In the genomic region with DNA sequence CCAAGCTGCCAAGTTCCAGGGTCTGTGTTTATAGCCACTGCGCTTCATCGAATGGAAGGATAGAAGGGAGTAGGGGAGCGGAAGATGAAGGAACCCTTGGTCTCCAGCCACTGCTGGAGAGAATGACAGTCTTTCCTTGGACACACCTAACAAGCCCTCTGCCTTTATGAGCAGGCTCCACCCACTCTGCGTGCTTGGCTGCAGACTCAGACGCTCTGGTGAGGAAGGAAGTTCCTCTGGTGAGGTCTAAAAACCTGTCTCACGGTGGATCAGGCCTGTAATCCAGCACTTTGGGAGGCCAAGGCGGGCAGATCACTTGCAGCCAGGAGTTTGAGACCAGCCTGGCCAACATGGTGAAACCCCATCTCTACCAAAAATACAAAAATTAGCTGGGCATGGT, we compare ENCODE assay signal across 11 cellular contexts. TPM values are rescaled to one million over a fixed set of nuclear protein-coding genes. Genes with fewer than 3 reads are reported as not detected.
DNase-seq lines count a peak whose midpoint lies in the region; ATAC-seq and TF ChIP-seq lines count a peak whose summit lies in the region.
"Had no signal": no experiment of that assay in that cellular context is flagged by ENCODE, and none has a peak within 500 bp of the region (broad histone marks: within the 10 kb centered on the region; RNA-seq: fewer than 3 reads in every experiment).

No MANE protein-coding gene starts in this region.

- intact Hi-C loops in body of pancreas (cut with DNase I), result no loop called here
- intact Hi-C loops in left lung (cut with DNase I), result no loop called here

- H3K4me1 ChIP-seq in body of pancreas, result peaks cover 15% of the 10 kb centered on the region
- no peaks in the 10 kb centered on the region for H3K4me1 ChIP-seq in left lung

- 70 to 76% methylated on average over 7 of the region's 7 CpGs for WGBS in body of pancreas, 2 donors

- H3K4me3 ChIP-seq in body of pancreas (no peak overlapping the region), left lung (no peak overlapping the region)

- TF ChIP-seq CTCF in body of pancreas (IDR thresholded peaks at IDR 0.05), result no peak
- no peak for TF ChIP-seq CTCF in left lung (IDR thresholded peaks at IDR 0.05)
- no peak for TF ChIP-seq CTCF in GM10266 (IDR thresholded peaks at IDR 0.05; ENCODE audit: control insufficient read depth, insufficient read depth, low read depth, missing control alignments)

- no peaks in the 10 kb centered on the region for H3K36me3 ChIP-seq in body of pancreas (replicated peaks in 1 of 2; ENCODE audit: insufficient read depth in 1 of 2, low read depth in 2 of 2)
- no peaks in the 10 kb centered on the region for H3K36me3 ChIP-seq in left lung

- peak; percentile 56 for DNase-seq in AG20443 (ENCODE audit: low spot score)
- peak; percentile 62 for DNase-seq in HT-29 (ENCODE audit: low spot score)
- DNase-seq in body of pancreas, result peak in 3 of 4 donors; percentile 25 to 42 (median 38)
- no peak for DNase-seq in left lung
- no peak for DNase-seq in COR-L47 (lab: John Stamatoyannopoulos, UW)
- DNase-seq in NCI-H510A (lab: John Stamatoyannopoulos, UW), result no peak
- DNase-seq in GM10266 (ENCODE audit: extremely low spot score), result no peak
- DNase-seq: erythroblast, MM.1S had no signal

- H3K27ac ChIP-seq in body of pancreas, result no peak overlapping the region
- H3K27ac ChIP-seq in left lung, result no peak overlapping the region

- TF ChIP-seq POLR2A in body of pancreas (IDR thresholded peaks at IDR 0.05), result no peak

- no peaks in the 10 kb centered on the region for H3K27me3 ChIP-seq in body of pancreas
- no peaks in the 10 kb centered on the region for H3K27me3 ChIP-seq in left lung

- H3K9me3 ChIP-seq in body of pancreas (no peaks in the 10 kb centered on the region), left lung (no peaks in the 10 kb centered on the region)

- ATAC-seq in body of pancreas, result no peak
- ATAC-seq in left lung, result peak; percentile 29
- no peak for ATAC-seq in GM18498 (IDR thresholded peaks at IDR 0.05; ENCODE audit: unreplicated experiment)

RNA-seq across cellular contexts. Expression of a gene that starts 55.4 kb away (rescaled TPM):
- total RNA-seq in HT-29 (2014; rRNA removed; shearing (Covaris generic)), result not detected in 2 replicates
- total RNA-seq in body of pancreas (under 1 TPM in 1 of 2 donors, not detected in 1; 0.33 TPM), left lung (under 1 TPM in 1 of 2 donors, not detected in 1; 0.08 TPM)
- total RNA-seq: cardiac septum had no signal

Comparison
In these comparisons a context has a peak if more than half of its experiments do, and no peak if none do; other contexts are left out.
1. DNase-seq: peak in AG20443 (single experiment), HT-29 (single experiment) and body of pancreas (3 of 4); none in left lung (0 of 2), COR-L47 (single experiment), NCI-H510A (single experiment) and GM10266 (single experiment).